In genomic region chr17:6853764-6854442, GRCh38 we compare ENCODE assay signal across 10 cellular contexts. TPM values are rescaled to one million over a fixed set of nuclear protein-coding genes. Genes with fewer than 3 reads are reported as not detected.
DNase-seq lines count a peak whose midpoint lies in the region; ATAC-seq and TF ChIP-seq lines count a peak whose summit lies in the region.
"Had no signal": no experiment of that assay in that cellular context is flagged by ENCODE, and none has a peak within 500 bp of the region (broad histone marks: within the 10 kb centered on the region; RNA-seq: fewer than 3 reads in every experiment).

No MANE protein-coding gene starts in this region.

- POLR2A ChIA-PET in SK-N-SH (lab: Yijun Ruan, JAX), result interaction anchor here (0.6 kb wide), 1 partner anchor 254 kb away, joined by 5 read pairs; no protein-coding TSS in a partner anchor

- CTCF ChIA-PET in SK-N-SH (lab: Yijun Ruan, JAX), result interaction anchor here (0.6 to 1.9 kb wide), 3 partner anchors 11 to 92 kb away, joined by 3 to 15 read pairs (median 3); no protein-coding TSS in a partner anchor

- H3K27ac ChIP-seq in SK-N-SH (ENCODE audit: low read depth in 2 of 2, low read length in 1 of 2) (no peak overlapping the region), iPS-18a (ENCODE audit: low read length) (peak overlapping the region; percentile 60)
- H3K27ac ChIP-seq: VCaP had no signal

- H3K9me3 Mint-ChIP-seq in stimulated activated naive B cell treated with anti-CD40 and anti-IgM and Interleukin-4, amounts not matched to agents 10 μg/mL and 1 μg/mL and 100 μg/mL, for 72 hours, result no peaks in the 10 kb centered on the region

- H3K4me3 ChIP-seq in SK-N-SH (ENCODE audit: low read depth in 2 of 2, low read length in 1 of 2) (no peak overlapping the region), iPS-18a (ENCODE audit: low read length) (peak overlapping the region; percentile 57)

- H4K20me1 ChIP-seq in SK-N-SH (ENCODE audit: insufficient read depth), result no peaks in the 10 kb centered on the region

- peak overlapping the region; percentile 82 for H3K4me3 Mint-ChIP-seq in stimulated activated naive B cell treated with anti-CD40 and anti-IgM and Interleukin-4, amounts not matched to agents 10 μg/mL and 1 μg/mL and 100 μg/mL, for 72 hours

- H3K27me3 Mint-ChIP-seq in stimulated activated naive B cell treated with anti-CD40 and anti-IgM and Interleukin-4, amounts not matched to agents 10 μg/mL and 1 μg/mL and 100 μg/mL, for 72 hours, result peaks cover 27 to 30% of the 10 kb centered on the region in 2 donors

- peak overlapping the region; percentile 51; the same call in 1 of the 2 replicates for H2AFZ ChIP-seq in SK-N-SH (ENCODE audit: low read depth)

- H3K4me2 ChIP-seq in SK-N-SH, result no peak overlapping the region

- no peak for TF ChIP-seq RAD21 in SK-N-SH (IDR thresholded peaks at IDR 0.05; ENCODE audit: low read length)

- no peak for TF ChIP-seq EP300 in SK-N-SH (IDR thresholded peaks at IDR 0.05; ENCODE audit: borderline replicate concordance in 1 of 2, low read depth in 1 of 2, low read length in 1 of 2)

- peaks cover 45% of the 10 kb centered on the region; the same call in 1 of the 2 replicates for H3K27me3 ChIP-seq in SK-N-SH (ENCODE audit: insufficient read depth)
- H3K27me3 ChIP-seq in iPS-18a (ENCODE audit: control insufficient read depth, insufficient read depth, low read length), result no peaks in the 10 kb centered on the region

- H3K4me1 ChIP-seq in SK-N-SH (ENCODE audit: control insufficient read depth in 1 of 2, insufficient read depth in 2 of 2, low read depth in 1 of 2, low read length in 1 of 2) (no peaks in the 10 kb centered on the region), iPS-18a (ENCODE audit: control insufficient read depth, low read depth, low read length) (no peaks in the 10 kb centered on the region)

- peaks cover 8 to 15% of the 10 kb centered on the region in 2 donors for H3K4me1 Mint-ChIP-seq in stimulated activated naive B cell treated with anti-CD40 and anti-IgM and Interleukin-4, amounts not matched to agents 10 μg/mL and 1 μg/mL and 100 μg/mL, for 72 hours

- H3K79me2 ChIP-seq in SK-N-SH (ENCODE audit: insufficient read depth), result no peaks in the 10 kb centered on the region

- no peaks in the 10 kb centered on the region for H3K36me3 ChIP-seq in SK-N-SH (replicated peaks in 1 of 2; ENCODE audit: control insufficient read depth in 1 of 2, insufficient read depth in 2 of 2, low read length in 1 of 2)
- H3K36me3 ChIP-seq in iPS-18a (ENCODE audit: control insufficient read depth, low read depth, low read length), result no peaks in the 10 kb centered on the region

- DNase-seq in SK-N-SH, result no peak
- peak; percentile 14 to 27 for DNase-seq in activated CD4-positive, alpha-beta T cell treated with anti-CD3 and anti-CD28 coated beads, Interleukin-2, amount 50 U/mL, for 48 hours
- DNase-seq in stimulated activated naive B cell treated with anti-CD40 and anti-IgM and Interleukin-4, amounts not matched to agents 10 μg/mL and 1 μg/mL and 100 μg/mL, for 72 hours, result peak; percentile 2
- DNase-seq in NK-92 treated with Interleukin-12 subunit alpha and Interleukin-12 subunit beta, amount 100 ng/mL, for 24 hours (lab: John Stamatoyannopoulos, UW), result no peak
- DNase-seq: COR-L47 had no signal

- H3F3A ChIP-seq in SK-N-SH (replicated peaks; ENCODE audit: insufficient read depth), result no peaks in the 10 kb centered on the region

- no peaks in the 10 kb centered on the region for H3K9me3 ChIP-seq in SK-N-SH
- H3K9me3 ChIP-seq in iPS-18a (ENCODE audit: control insufficient read depth, low read depth, low read length), result no peaks in the 10 kb centered on the region

- H3K27ac Mint-ChIP-seq in stimulated activated naive B cell treated with anti-CD40 and anti-IgM and Interleukin-4, amounts not matched to agents 10 μg/mL and 1 μg/mL and 100 μg/mL, for 72 hours, result no peak overlapping the region

- WGBS in SK-N-SH (ENCODE audit: low lambda C conversion rate), result 10% methylated on average over 19 of the region's 19 CpGs

- TF ChIP-seq CTCF in SK-N-SH (IDR thresholded peaks at IDR 0.05), result peak; percentile 45

- H3K9me2 ChIP-seq in SK-N-SH, result no peaks in the 10 kb centered on the region

- H3K9ac ChIP-seq in SK-N-SH (no peak overlapping the region), iPS-18a (ENCODE audit: low read length) (peak overlapping the region; percentile 65)

- ATAC-seq in SK-N-SH treated with all-trans-retinoic acid at 6 μM for 48 hours (no peak; the same call in 2 of the 3 replicates), GM19463 (IDR thresholded peaks at IDR 0.05; ENCODE audit: unreplicated experiment) (no peak), GM18502 (IDR thresholded peaks at IDR 0.05; ENCODE audit: poor library complexity, unreplicated experiment) (no peak)
- peak; percentile 42 to 48 for ATAC-seq in stimulated activated naive B cell treated with anti-CD40 and anti-IgM and Interleukin-4, amounts not matched to agents 10 μg/mL and 1 μg/mL and 100 μg/mL, for 72 hours (replicated peaks)

- H3K36me3 Mint-ChIP-seq in stimulated activated naive B cell treated with anti-CD40 and anti-IgM and Interleukin-4, amounts not matched to agents 10 μg/mL and 1 μg/mL and 100 μg/mL, for 72 hours, result no peaks in the 10 kb centered on the region

TF ChIP-seq in SK-N-SH, 30 proteins besides CTCF, POLR2A, EP300 and RAD21:
- TF ChIP-seq ELF1 (IDR thresholded peaks at IDR 0.05) (no peak; the same call in 1 of the 2 replicates), GABPA (IDR thresholded peaks at IDR 0.05; ENCODE audit: low read depth) (peak; percentile 38; the same call in 1 of the 2 replicates)
TF ChIP-seq in SK-N-SH: peak in this region for 1.

TF ChIP-seq in SK-N-SH treated with all-trans-retinoic acid at 6 μM for 48 hours, 23 proteins besides CTCF, POLR2A, EP300 and RAD21 (continues in another document):
- TF ChIP-seq ZFP3 (CRISPR knock-in tag; IDR thresholded peaks at IDR 0.05) (no peak), ISL1 (CRISPR knock-in tag; IDR thresholded peaks at IDR 0.05) (no peak), ZNF70 (CRISPR knock-in tag; IDR thresholded peaks at IDR 0.05) (no peak), POU6F1 (CRISPR knock-in tag; IDR thresholded peaks at IDR 0.05; ENCODE audit: borderline replicate concordance, low read depth) (no peak), PPARA (CRISPR knock-in tag; IDR thresholded peaks at IDR 0.05; ENCODE audit: borderline replicate concordance) (no peak), TSHZ2 (CRISPR knock-in tag; IDR thresholded peaks at IDR 0.05) (no peak), ZNF565 (CRISPR knock-in tag; conservative IDR thresholded peaks at IDR 0.05; ENCODE audit: low read depth) (no peak), CSRNP3 (CRISPR knock-in tag; IDR thresholded peaks at IDR 0.05) (no peak), CSDC2 (CRISPR knock-in tag; IDR thresholded peaks at IDR 0.05) (no peak), ZFP30 (CRISPR knock-in tag; IDR thresholded peaks at IDR 0.05) (no peak), ZC3H10 (CRISPR knock-in tag; IDR thresholded peaks at IDR 0.05) (no peak), TOX (CRISPR knock-in tag; IDR thresholded peaks at IDR 0.05; ENCODE audit: borderline replicate concordance) (no peak)

RNA-seq across cellular contexts. Expression of gene TEKT1, which starts 22.4 kb away (rescaled TPM):
- not detected in 2 replicates for polyA plus RNA-seq in SK-N-SH (2012; rRNA removed)
- polyA plus RNA-seq in SK-N-SH (2012; cell fraction: cytosol; rRNA removed), result not detected in 2 replicates
- polyA plus RNA-seq in SK-N-SH (2012; cell fraction: nucleus; rRNA removed), result 0.02 TPM in 1 of 2 replicates, not detected in the other

Comparison
In these comparisons a context has a peak if more than half of its experiments do, and no peak if none do; other contexts are left out.
1. DNase-seq: peak in activated CD4-positive, alpha-beta T cell treated with anti-CD3 and anti-CD28 coated beads, Interleukin-2, amount 50 U/mL, for 48 hours (2 of 2) and stimulated activated naive B cell treated with anti-CD40 and anti-IgM and Interleukin-4, amounts not matched to agents 10 μg/mL and 1 μg/mL and 100 μg/mL, for 72 hours (single experiment); none in SK-N-SH (single experiment) and NK-92 treated with Interleukin-12 subunit alpha and Interleukin-12 subunit beta, amount 100 ng/mL, for 24 hours (single experiment).
2. ATAC-seq: peak in stimulated activated naive B cell treated with anti-CD40 and anti-IgM and Interleukin-4, amounts not matched to agents 10 μg/mL and 1 μg/mL and 100 μg/mL, for 72 hours (2 of 2); none in SK-N-SH treated with all-trans-retinoic acid at 6 μM for 48 hours (single experiment), GM19463 (single experiment) and GM18502 (single experiment).